Comparison of ENCODE assay signal across 22 cellular contexts in the genomic region with DNA sequence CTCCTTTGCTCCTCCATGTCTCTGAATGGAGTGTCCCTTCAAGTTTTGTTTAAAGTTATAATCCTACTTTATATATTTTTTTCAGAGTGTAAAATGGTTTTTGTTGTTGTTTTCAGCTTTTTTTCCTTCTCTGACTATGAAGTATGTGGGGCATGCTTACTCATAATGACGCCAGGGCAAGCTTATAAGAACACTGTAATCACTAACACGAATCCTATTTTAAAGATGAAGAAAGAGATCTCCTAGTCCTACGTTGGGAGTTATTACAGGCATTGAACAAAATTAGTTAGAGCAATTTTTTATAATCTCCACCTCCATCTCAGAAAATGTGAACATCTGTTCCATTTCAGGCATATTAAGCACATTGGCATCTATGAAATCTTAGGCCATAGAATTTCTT.
"Had no signal": no experiment of that assay in that cellular context is flagged by ENCODE, and none has a peak within 500 bp of the region (broad histone marks: within the 10 kb centered on the region; RNA-seq: fewer than 3 reads in every experiment).

No MANE protein-coding gene starts in this region.

- H3K4me1 Mint-ChIP-seq: activated B cell treated with CpG ODN at 0.5 μM for 24 hours; activated CD4-positive, alpha-beta T cell treated with anti-CD3 and anti-CD28 coated beads, Interleukin-2, amount 10 ng/mL, durations not matched to agents 7 days and 5 days; activated T-helper 17 cell treated with anti-CD3 and anti-CD28 coated beads, Interleukin-2, amount 50 U/mL, for 72 hours; T-helper 17 cell had no signal

- H3K9me3 ChIP-seq: Peyer's patch, SJCRH30 had no signal

- H3K27ac Mint-ChIP-seq: activated B cell treated with CpG ODN at 0.5 μM for 24 hours; activated CD4-positive, alpha-beta memory T cell treated with anti-CD3 and anti-CD28 coated beads for 36 hours; activated CD4-positive, alpha-beta T cell treated with anti-CD3 and anti-CD28 coated beads, Interleukin-2, amount 10 ng/mL, durations not matched to agents 7 days and 5 days; activated naive CD4-positive, alpha-beta T cell treated with anti-CD3 and anti-CD28 coated beads for 36 hours; activated naive CD8-positive, alpha-beta T cell; activated T-helper 17 cell treated with anti-CD3 and anti-CD28 coated beads, Interleukin-2, amount 50 U/mL, for 72 hours; T-helper 17 cell had no signal

- H3K4me3 Mint-ChIP-seq: activated B cell treated with CpG ODN at 0.5 μM for 24 hours; activated CD4-positive, alpha-beta memory T cell treated with anti-CD3 and anti-CD28 coated beads for 36 hours; activated CD4-positive, alpha-beta T cell treated with anti-CD3 and anti-CD28 coated beads, Interleukin-2, amount 10 ng/mL, durations not matched to agents 7 days and 5 days; activated naive CD4-positive, alpha-beta T cell treated with anti-CD3 and anti-CD28 coated beads for 36 hours; activated naive CD8-positive, alpha-beta T cell; activated T-helper 17 cell treated with anti-CD3 and anti-CD28 coated beads, Interleukin-2, amount 50 U/mL, for 72 hours; T-helper 17 cell had no signal

- H3K27me3 Mint-ChIP-seq: activated B cell treated with CpG ODN at 0.5 μM for 24 hours; activated CD4-positive, alpha-beta memory T cell treated with anti-CD3 and anti-CD28 coated beads for 36 hours; activated CD4-positive, alpha-beta T cell treated with anti-CD3 and anti-CD28 coated beads, Interleukin-2, amount 10 ng/mL, durations not matched to agents 7 days and 5 days; activated naive CD8-positive, alpha-beta T cell; activated T-helper 17 cell treated with anti-CD3 and anti-CD28 coated beads, Interleukin-2, amount 50 U/mL, for 72 hours; T-helper 17 cell had no signal

- H3K4me1 ChIP-seq: Peyer's patch, SJCRH30 had no signal

- DNase-seq: activated B cell treated with CpG ODN at 0.5 μM for 24 hours; activated CD4-positive, alpha-beta memory T cell treated with anti-CD3 and anti-CD28 coated beads for 36 hours; activated CD4-positive, alpha-beta T cell treated with anti-CD3 and anti-CD28 coated beads, Interleukin-2, amount 10 ng/mL, durations not matched to agents 7 days and 5 days; activated CD8-positive, alpha-beta memory T cell treated with anti-CD3 and anti-CD28 coated beads for 24 hours; activated gamma-delta T cell; activated naive CD4-positive, alpha-beta T cell treated with anti-CD3 and anti-CD28 coated beads for 36 hours; activated T-cell treated with anti-CD3 and anti-CD28 coated beads, Interleukin-2, amount 50 U/mL, for 48 hours; cerebellar nuclear complex; NCI-H1048; NCI-H1930; NCI-H2171 treated with DMSO at 0.1 percent for 48 hours; NCI-H226; NCI-H69; NK-92 treated with Interleukin-12 subunit alpha and Interleukin-12 subunit beta, amount 100 ng/mL, for 24 hours; Peyer's patch; Right ventricle myocardium superior; SJCRH30; T-helper 17 cell; T-helper 9 cell had no signal

- H3K36me3 ChIP-seq: Peyer's patch, SJCRH30 had no signal

- H3K27ac ChIP-seq: Peyer's patch, RWPE1, SJCRH30 had no signal

- H3K27me3 ChIP-seq: Peyer's patch, SJCRH30 had no signal

- H3K36me3 Mint-ChIP-seq: activated CD4-positive, alpha-beta memory T cell treated with anti-CD3 and anti-CD28 coated beads for 36 hours; activated naive CD8-positive, alpha-beta T cell had no signal

- H3K9me3 Mint-ChIP-seq: activated B cell treated with CpG ODN at 0.5 μM for 24 hours; activated CD4-positive, alpha-beta memory T cell treated with anti-CD3 and anti-CD28 coated beads for 36 hours; activated CD4-positive, alpha-beta T cell treated with anti-CD3 and anti-CD28 coated beads, Interleukin-2, amount 10 ng/mL, durations not matched to agents 7 days and 5 days; activated naive CD4-positive, alpha-beta T cell treated with anti-CD3 and anti-CD28 coated beads for 36 hours; activated T-helper 17 cell treated with anti-CD3 and anti-CD28 coated beads, Interleukin-2, amount 50 U/mL, for 72 hours had no signal

- H3K4me3 ChIP-seq: Peyer's patch, SJCRH30 had no signal
